ENCODE assay signal across 9 cellular contexts in genomic region chr16:70691223-70692129, GRCh38. TPM values are rescaled to one million over a fixed set of nuclear protein-coding genes. Genes with fewer than 3 reads are reported as not detected.
DNase-seq lines count a peak whose midpoint lies in the region; ATAC-seq and TF ChIP-seq lines count a peak whose summit lies in the region.
"Had no signal": no experiment of that assay in that cellular context is flagged by ENCODE, and none has a peak within 500 bp of the region (broad histone marks: within the 10 kb centered on the region; RNA-seq: fewer than 3 reads in every experiment).

No MANE protein-coding gene starts in this region.

- no peak overlapping the region for H3K27ac Mint-ChIP-seq in T-cell
- H3K27ac Mint-ChIP-seq: activated B cell treated with CpG ODN at 0.5 μM for 24 hours had no signal

- no peaks in the 10 kb centered on the region for H3K36me3 ChIP-seq in RWPE2 (ENCODE audit: low read depth)

- H3K9me3 ChIP-seq in RWPE2 (ENCODE audit: severe bottlenecking): no peaks in the 10 kb centered on the region

- H3K4me1 Mint-ChIP-seq in T-cell: peaks cover 15 to 17% (median 15%) of the 10 kb centered on the region in 3 donors

- TF ChIP-seq CTCF in RWPE2 (IDR thresholded peaks at IDR 0.05; ENCODE audit: poor library complexity, severe bottlenecking) (no peak), fibroblast of the aortic adventitia (IDR thresholded peaks at IDR 0.05; ENCODE audit: insufficient read depth, low read length) (no peak)

- DNase-seq in AG08396 (ENCODE audit: low spot score) (peak; percentile 91), RWPE2 (ENCODE audit: low spot score) (no peak), fibroblast of the aortic adventitia (ENCODE audit: low read depth) (peak; percentile 94), nucleus accumbens (lab: John Stamatoyannopoulos, UW) (peak in 51 of 56 donors; percentile 34 to 95 (median 75)), GDM1 (lab: John Stamatoyannopoulos, UW) (no peak), NCI-H1048 (lab: John Stamatoyannopoulos, UW) (no peak), T-cell (no peak)
- DNase-seq: activated B cell treated with CpG ODN at 0.5 μM for 24 hours had no signal

- ATAC-seq in RWPE2 (ENCODE audit: low read depth): no peak
- ATAC-seq in GM18907 (IDR thresholded peaks at IDR 0.05; ENCODE audit: unreplicated experiment): no peak
- no peak for ATAC-seq in T-cell (replicated peaks in 1 of 4)

- peaks cover 8% of the 10 kb centered on the region for H3K36me3 Mint-ChIP-seq in T-cell

- CTCF ChIA-PET in T-cell (lab: Charles Lee): no interaction called here

- H3K9me3 Mint-ChIP-seq in T-cell: no peaks in the 10 kb centered on the region
- H3K9me3 Mint-ChIP-seq: activated B cell treated with CpG ODN at 0.5 μM for 24 hours had no signal

- H3K4me3 Mint-ChIP-seq in T-cell: no peak overlapping the region
- H3K4me3 Mint-ChIP-seq: activated B cell treated with CpG ODN at 0.5 μM for 24 hours had no signal

- no peak overlapping the region for H3K4me3 ChIP-seq in RWPE2 (ENCODE audit: severe bottlenecking)
- H3K4me3 ChIP-seq in fibroblast of the aortic adventitia (ENCODE audit: low read depth, low read length): no peak overlapping the region

- H3K27ac ChIP-seq in RWPE2 (ENCODE audit: poor library complexity, severe bottlenecking): peak overlapping the region; percentile 92

- POLR2A ChIA-PET in T-cell (lab: Charles Lee): no interaction called here

- peaks cover 61% of the 10 kb centered on the region for H3K4me1 ChIP-seq in RWPE2 (ENCODE audit: insufficient read depth, poor library complexity, severe bottlenecking)

- peaks cover 0 to 5% of the 10 kb centered on the region in 2 donors for H3K27me3 Mint-ChIP-seq in T-cell
- H3K27me3 Mint-ChIP-seq: activated B cell treated with CpG ODN at 0.5 μM for 24 hours had no signal

- H3K27me3 ChIP-seq in RWPE2 (ENCODE audit: insufficient read depth, poor library complexity, severe bottlenecking): no peaks in the 10 kb centered on the region

RNA-seq across cellular contexts. Expression of gene MTSS2, which starts 5.6 kb away (rescaled TPM):
- total RNA-seq in fibroblast of the aortic adventitia (ENCODE audit: low replicate concordance) (8.3 and 24.0 TPM in 2 replicates), T-cell (1 to 10 TPM; 2.2 to 7.1 (median 5.1) TPM)

RNA-seq across cellular contexts. Expression of gene IL34, which starts 45.1 kb away (rescaled TPM):
- total RNA-seq in fibroblast of the aortic adventitia (ENCODE audit: low replicate concordance): 3.4 and 10.9 TPM in 2 replicates
- total RNA-seq in T-cell: under 1 TPM in 3 of 5 donors, not detected in 2; 0.20 to 0.53 (median 0.45) TPM

Comparison
In these comparisons a context has a peak if more than half of its experiments do, and no peak if none do; other contexts are left out.
1. DNase-seq: peak in AG08396 (single experiment), fibroblast of the aortic adventitia (single experiment) and nucleus accumbens (51 of 56); none in RWPE2 (single experiment), GDM1 (single experiment), NCI-H1048 (single experiment) and T-cell (0 of 34).